In the genomic region with DNA sequence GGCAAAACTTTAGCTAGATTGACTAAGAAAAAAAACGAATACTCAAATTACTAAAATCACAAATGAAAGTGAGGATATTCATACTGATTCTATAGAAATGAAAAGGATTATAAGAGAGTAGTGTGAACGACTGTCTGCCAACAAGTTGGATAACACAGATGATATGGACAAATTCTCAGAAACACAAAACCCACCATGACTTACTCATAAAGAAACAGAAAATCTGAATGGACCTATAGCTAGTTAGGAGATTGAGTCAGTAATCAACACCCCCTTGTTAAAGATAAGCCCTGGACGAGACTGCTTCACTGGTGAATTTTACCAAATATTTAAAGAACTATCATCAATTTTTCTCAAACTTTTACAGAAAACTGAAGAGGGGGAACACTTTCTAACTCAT, we compare ENCODE assay signal across 12 cellular contexts.
A peak's percentile ranks its signal among the peaks of the same experiment; 100 is the strongest.
DNase-seq lines count a peak whose midpoint lies in the region; ATAC-seq and TF ChIP-seq lines count a peak whose summit lies in the region.
"Had no signal": no experiment of that assay in that cellular context is flagged by ENCODE, and none has a peak within 500 bp of the region (broad histone marks: within the 10 kb centered on the region; RNA-seq: fewer than 3 reads in every experiment).

No MANE protein-coding gene starts in this region.

- peak; percentile 54 for ATAC-seq in GM18519 (IDR thresholded peaks at IDR 0.05; ENCODE audit: low FRiP score, unreplicated experiment)
- peak; percentile 61 for ATAC-seq in GM19455 (IDR thresholded peaks at IDR 0.05; ENCODE audit: unreplicated experiment)
- ATAC-seq in HG02884 (IDR thresholded peaks at IDR 0.05; ENCODE audit: unreplicated experiment) = peak; percentile 68
- peak; percentile 65 for ATAC-seq in HG03571 (IDR thresholded peaks at IDR 0.05; ENCODE audit: unreplicated experiment)
- ATAC-seq: PC-3 had no signal

- no peak for DNase-seq in GM10266 (ENCODE audit: extremely low spot score)
- DNase-seq in RKO (ENCODE audit: low spot score) = no peak
- DNase-seq in HuH-7 (ENCODE audit: low spot score) = no peak
- no peak for DNase-seq in posterior vena cava (ENCODE audit: low spot score)
- DNase-seq: foreskin melanocyte; NCI-H1436; PC-3; stimulated activated CD4-positive, alpha-beta T cell treated with anti-CD3 and anti-CD28 coated beads, Interleukin-2, amount 100 ng/mL, for 24 hours had no signal

- TF ChIP-seq CTCF in GM10266 (IDR thresholded peaks at IDR 0.05; ENCODE audit: control insufficient read depth, insufficient read depth, low read depth, missing control alignments) = no peak

- intact Hi-C loops in posterior vena cava (cut with DNase I) = no loop called here
